In the genomic region with DNA sequence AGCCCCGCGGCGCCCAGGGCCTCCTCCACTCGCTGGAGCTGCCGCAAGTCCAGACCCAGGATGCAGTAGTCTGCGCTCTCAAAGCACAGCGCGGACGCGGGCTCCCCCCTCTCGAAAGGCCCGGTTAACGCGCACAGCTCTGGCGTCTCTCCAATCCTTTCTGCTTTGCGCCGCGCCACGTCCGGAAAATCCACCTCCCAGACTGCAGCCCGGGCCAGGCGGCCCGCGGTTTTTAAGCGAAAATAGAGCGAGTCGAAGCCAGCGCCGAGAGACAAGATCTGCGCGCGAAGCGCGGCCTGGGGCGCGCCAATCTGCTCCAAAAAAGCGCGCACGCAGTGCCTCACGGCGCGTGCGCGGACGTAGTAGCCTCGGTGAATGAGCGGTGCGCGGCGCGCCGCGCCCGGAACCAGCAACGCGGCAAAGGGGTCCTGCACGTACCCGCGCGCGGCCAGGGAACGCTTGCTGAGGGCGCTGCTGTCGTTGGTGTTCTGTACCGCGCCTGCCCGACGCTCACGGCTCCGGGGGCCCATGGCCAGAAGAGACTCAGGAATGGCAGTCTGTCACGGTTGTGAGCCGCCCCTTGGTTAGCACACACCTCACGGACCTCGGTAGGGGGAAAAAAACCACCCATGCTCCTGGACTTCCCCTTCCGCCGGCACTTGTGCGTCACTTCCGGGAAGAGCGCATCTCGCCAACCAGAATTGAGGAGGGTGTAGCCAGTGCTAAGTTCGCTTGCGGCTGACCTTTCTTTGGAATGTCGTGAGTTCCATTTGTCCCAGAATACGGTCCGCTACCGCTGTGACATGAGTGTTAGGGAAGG, we compare ENCODE assay signal across 8 cellular contexts. TPM values are rescaled to one million over a fixed set of nuclear protein-coding genes. Genes with fewer than 3 reads are reported as not detected.
DNase-seq lines count a peak whose midpoint lies in the region; ATAC-seq and TF ChIP-seq lines count a peak whose summit lies in the region.

A gene with protein sequence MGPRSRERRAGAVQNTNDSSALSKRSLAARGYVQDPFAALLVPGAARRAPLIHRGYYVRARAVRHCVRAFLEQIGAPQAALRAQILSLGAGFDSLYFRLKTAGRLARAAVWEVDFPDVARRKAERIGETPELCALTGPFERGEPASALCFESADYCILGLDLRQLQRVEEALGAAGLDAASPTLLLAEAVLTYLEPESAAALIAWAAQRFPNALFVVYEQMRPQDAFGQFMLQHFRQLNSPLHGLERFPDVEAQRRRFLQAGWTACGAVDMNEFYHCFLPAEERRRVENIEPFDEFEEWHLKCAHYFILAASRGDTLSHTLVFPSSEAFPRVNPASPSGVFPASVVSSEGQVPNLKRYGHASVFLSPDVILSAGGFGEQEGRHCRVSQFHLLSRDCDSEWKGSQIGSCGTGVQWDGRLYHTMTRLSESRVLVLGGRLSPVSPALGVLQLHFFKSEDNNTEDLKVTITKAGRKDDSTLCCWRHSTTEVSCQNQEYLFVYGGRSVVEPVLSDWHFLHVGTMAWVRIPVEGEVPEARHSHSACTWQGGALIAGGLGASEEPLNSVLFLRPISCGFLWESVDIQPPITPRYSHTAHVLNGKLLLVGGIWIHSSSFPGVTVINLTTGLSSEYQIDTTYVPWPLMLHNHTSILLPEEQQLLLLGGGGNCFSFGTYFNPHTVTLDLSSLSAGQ (minus strand): TSS at position 614 of the 820 bp plus-strand sequence. CDS start 84 bp downstream, at position 530.

- H3K36me3 Mint-ChIP-seq in activated naive CD4-positive, alpha-beta T cell treated with anti-CD3 and anti-CD28 coated beads, Interleukin-2, amount 50 U/mL, for 24 hours = peaks cover 17% of the 10 kb centered on the region

- H3K27me3 Mint-ChIP-seq in activated naive CD4-positive, alpha-beta T cell treated with anti-CD3 and anti-CD28 coated beads, Interleukin-2, amount 50 U/mL, for 24 hours = no peaks in the 10 kb centered on the region

- H3K9me3 Mint-ChIP-seq in activated naive CD4-positive, alpha-beta T cell treated with anti-CD3 and anti-CD28 coated beads, Interleukin-2, amount 50 U/mL, for 24 hours = no peaks in the 10 kb centered on the region

- TF ChIP-seq EP300 in suprapubic skin (IDR thresholded peaks at IDR 0.05) = no peak

- H3K27me3 ChIP-seq in suprapubic skin = no peaks in the 10 kb centered on the region

- H3K9me3 ChIP-seq in suprapubic skin = no peaks in the 10 kb centered on the region

- H3K4me3 ChIP-seq in suprapubic skin = peak within 1 kb of the TSS; percentile 79

- peak within 1 kb of the TSS; percentile 97 for H3K27ac Mint-ChIP-seq in activated naive CD4-positive, alpha-beta T cell treated with anti-CD3 and anti-CD28 coated beads, Interleukin-2, amount 50 U/mL, for 24 hours

- no peak for TF ChIP-seq CTCF in suprapubic skin (IDR thresholded peaks at IDR 0.05)

- DNase-seq in GM04504 (ENCODE audit: low read depth) (peak; percentile 85), NCI-H1092 treated with DMSO at 0.1 percent for 48 hours (lab: John Stamatoyannopoulos, UW) (peak; percentile 89), SKM-1 (lab: John Stamatoyannopoulos, UW; ENCODE audit: unreplicated experiment) (peak; percentile 91), globus pallidus (ENCODE audit: low spot score) (peak; percentile 95), nucleus accumbens (lab: John Stamatoyannopoulos, UW) (peak; percentile 51 to 95 (median 88)), suprapubic skin (ENCODE audit: low spot score in 2 of 2) (peak; percentile 96 to 97)

- 1% methylated on average over 58 of the region's 86 CpGs for WGBS in suprapubic skin

- H3K4me1 ChIP-seq in suprapubic skin = peaks cover 23% of the 10 kb centered on the region

- peak in 1 of 2 donors; percentile 63 for TF ChIP-seq POLR2A in suprapubic skin (IDR thresholded peaks at IDR 0.05)

- peaks cover 53% of the 10 kb centered on the region for H3K4me1 Mint-ChIP-seq in activated naive CD4-positive, alpha-beta T cell treated with anti-CD3 and anti-CD28 coated beads, Interleukin-2, amount 50 U/mL, for 24 hours

- peak; percentile 92 for ATAC-seq in HG02571 (IDR thresholded peaks at IDR 0.05; ENCODE audit: unreplicated experiment)

- H3K4me3 Mint-ChIP-seq in activated naive CD4-positive, alpha-beta T cell treated with anti-CD3 and anti-CD28 coated beads, Interleukin-2, amount 50 U/mL, for 24 hours = peak within 1 kb of the TSS; percentile 93

- peak within 1 kb of the TSS; percentile 94 for H3K27ac ChIP-seq in suprapubic skin

- no peaks in the 10 kb centered on the region for H3K36me3 ChIP-seq in suprapubic skin

RNA-seq across cellular contexts. Expression of the gene that starts here (rescaled TPM):
- 1 to 10 TPM; 3.2 to 5.7 (median 5.6) TPM for total RNA-seq in suprapubic skin

Comparison
In these comparisons a context has a peak if more than half of its experiments do, and no peak if none do; other contexts are left out.
1. Peak in every context shown above with its lines: DNase-seq, ATAC-seq, H3K4me3 ChIP-seq and H3K27ac ChIP-seq.